In the genomic region with DNA sequence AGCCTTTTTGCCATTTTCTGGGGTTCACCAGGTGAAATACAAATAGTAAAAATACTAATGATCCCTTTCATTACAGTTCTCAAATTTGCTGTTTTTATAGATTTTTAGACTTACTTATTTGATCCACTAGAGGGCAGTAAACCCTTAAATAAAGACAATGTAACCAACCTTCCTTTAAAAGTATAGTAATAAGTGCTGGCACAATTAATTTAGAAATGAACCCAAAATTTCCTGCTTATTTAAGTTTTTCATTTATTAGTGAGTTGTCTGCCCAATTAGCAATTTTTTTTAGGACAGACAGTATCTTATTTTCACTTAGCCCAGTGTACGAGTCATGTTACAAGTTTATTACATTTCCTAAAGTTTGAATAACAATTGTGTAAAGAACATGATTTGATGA, we compare ENCODE assay signal across 8 cellular contexts. TPM values are rescaled to one million over a fixed set of nuclear protein-coding genes. Genes with fewer than 3 reads are reported as not detected.
DNase-seq lines count a peak whose midpoint lies in the region; ATAC-seq and TF ChIP-seq lines count a peak whose summit lies in the region.
"Had no signal": no experiment of that assay in that cellular context is flagged by ENCODE, and none has a peak within 500 bp of the region (broad histone marks: within the 10 kb centered on the region; RNA-seq: fewer than 3 reads in every experiment).

No MANE protein-coding gene starts in this region.

- H3K9me3 Mint-ChIP-seq in activated naive CD8-positive, alpha-beta T cell treated with anti-CD3 and anti-CD28 coated beads, Interleukin-2, amount 50 U/mL, for 24 hours, result peaks cover 1% of the 10 kb centered on the region
- H3K9me3 Mint-ChIP-seq: T-helper 1 cell treated with Interleukin-12 subunit alpha and Interleukin-12 subunit beta and Interleukin-4 antibody, amounts not matched to agents 30 μg/mL and 1 μg/mL, for 36 hours had no signal

- DNase-seq in GM10266 (ENCODE audit: extremely low spot score) (no peak), NCI-H1694 treated with DMSO at 0.1 percent for 48 hours (lab: John Stamatoyannopoulos, UW) (peak; percentile 48), astrocyte of the hippocampus (ENCODE audit: low read depth, low spot score) (peak; percentile 29), lung microvascular endothelial cell (ENCODE audit: low read depth in 2 of 2) (peak; percentile 45 to 47)
- DNase-seq in activated naive CD8-positive, alpha-beta T cell treated with anti-CD3 and anti-CD28 coated beads, Interleukin-2, amount 50 U/mL, for 24 hours, result no peak

- peaks cover 55% of the 10 kb centered on the region for H3K4me1 Mint-ChIP-seq in activated naive CD8-positive, alpha-beta T cell treated with anti-CD3 and anti-CD28 coated beads, Interleukin-2, amount 50 U/mL, for 24 hours

- peak; percentile 48 for TF ChIP-seq CTCF in GM10266 (IDR thresholded peaks at IDR 0.05; ENCODE audit: control insufficient read depth, insufficient read depth, low read depth, missing control alignments)

- no peak overlapping the region for H3K27ac Mint-ChIP-seq in activated naive CD8-positive, alpha-beta T cell treated with anti-CD3 and anti-CD28 coated beads, Interleukin-2, amount 50 U/mL, for 24 hours
- H3K27ac Mint-ChIP-seq: T-helper 1 cell treated with Interleukin-12 subunit alpha and Interleukin-12 subunit beta and Interleukin-4 antibody, amounts not matched to agents 30 μg/mL and 1 μg/mL, for 36 hours had no signal

- H3K27me3 Mint-ChIP-seq in activated naive CD8-positive, alpha-beta T cell treated with anti-CD3 and anti-CD28 coated beads, Interleukin-2, amount 50 U/mL, for 24 hours, result no peaks in the 10 kb centered on the region

- H3K36me3 Mint-ChIP-seq in activated naive CD8-positive, alpha-beta T cell treated with anti-CD3 and anti-CD28 coated beads, Interleukin-2, amount 50 U/mL, for 24 hours (ENCODE audit: low read depth), result peaks cover 18% of the 10 kb centered on the region

- H3K4me3 Mint-ChIP-seq in activated naive CD8-positive, alpha-beta T cell treated with anti-CD3 and anti-CD28 coated beads, Interleukin-2, amount 50 U/mL, for 24 hours, result no peak overlapping the region
- H3K4me3 Mint-ChIP-seq: T-helper 1 cell treated with Interleukin-12 subunit alpha and Interleukin-12 subunit beta and Interleukin-4 antibody, amounts not matched to agents 30 μg/mL and 1 μg/mL, for 36 hours had no signal

- ATAC-seq in HG03565 (IDR thresholded peaks at IDR 0.05; ENCODE audit: unreplicated experiment) (no peak), GM21786 (IDR thresholded peaks at IDR 0.05; ENCODE audit: unreplicated experiment) (no peak)
- ATAC-seq in activated naive CD8-positive, alpha-beta T cell treated with anti-CD3 and anti-CD28 coated beads, Interleukin-2, amount 50 U/mL, for 24 hours, result no peak

RNA-seq across cellular contexts. Expression of a gene that starts 4.7 kb away (rescaled TPM):
- 1.8 and 3.5 TPM in 2 replicates for total RNA-seq in lung microvascular endothelial cell

RNA-seq across cellular contexts. Expression of a gene that starts 6.0 kb away (rescaled TPM):
- 88.7 and 128 TPM in 2 replicates for total RNA-seq in lung microvascular endothelial cell

Comparison
In these comparisons a context has a peak if more than half of its experiments do, and no peak if none do; other contexts are left out.
1. DNase-seq: peak in NCI-H1694 treated with DMSO at 0.1 percent for 48 hours (single experiment), astrocyte of the hippocampus (single experiment) and lung microvascular endothelial cell (2 of 2); none in GM10266 (single experiment) and activated naive CD8-positive, alpha-beta T cell treated with anti-CD3 and anti-CD28 coated beads, Interleukin-2, amount 50 U/mL, for 24 hours (single experiment).